ENCODE assay signal across 9 cellular contexts in genomic region chr10:60963441-60964256, GRCh38. TPM values are rescaled to one million over a fixed set of nuclear protein-coding genes. Genes with fewer than 3 reads are reported as not detected.
DNase-seq lines count a peak whose midpoint lies in the region; FAIRE-seq and TF ChIP-seq lines count a peak whose summit lies in the region.
"Had no signal": no experiment of that assay in that cellular context is flagged by ENCODE, and none has a peak within 500 bp of the region (broad histone marks: within the 10 kb centered on the region; RNA-seq: fewer than 3 reads in every experiment).

No MANE protein-coding gene starts in this region.

- H3K9ac ChIP-seq in H1 (replicated peaks in 1 of 4; ENCODE audit: extremely low read depth in 1 of 4, low read depth in 3 of 4, low read length in 3 of 4) = no peak overlapping the region

- H3K4ac ChIP-seq in H1 (replicated peaks; ENCODE audit: insufficient read length, low read depth, low read length) = no peak overlapping the region

- no peak overlapping the region for H2BK120ac ChIP-seq in H1 (replicated peaks; ENCODE audit: low read depth, low read length)

- POLR2A ChIA-PET in H1 (lab: Charles Lee; ENCODE audit: partially characterized antibody) = no interaction called here

- H3K18ac ChIP-seq in H1 (ENCODE audit: extremely low read depth, low read length) = no peak overlapping the region

- TF ChIP-seq EP300 in H1 (IDR thresholded peaks at IDR 0.05; ENCODE audit: borderline replicate concordance in 1 of 2, low read depth in 2 of 2, low read length in 2 of 2) (no peak), esophagus muscularis mucosa (IDR thresholded peaks at IDR 0.05) (no peak)

- no peak overlapping the region for H2BK20ac ChIP-seq in H1 (ENCODE audit: low read length)

- H3K23ac ChIP-seq in H1 (ENCODE audit: insufficient read length) = no peak overlapping the region

- H3K36me3 ChIP-seq in H1 (ENCODE audit: control insufficient read depth in 2 of 4, insufficient read depth in 4 of 4, low read length in 3 of 4) (no peaks in the 10 kb centered on the region), osteoblast (ENCODE audit: insufficient read depth, low read length) (no peaks in the 10 kb centered on the region), esophagus muscularis mucosa (no peaks in the 10 kb centered on the region), HAP-1 (replicated peaks) (no peaks in the 10 kb centered on the region)

- H2AK5ac ChIP-seq in H1 (ENCODE audit: low read depth, low read length) = no peak overlapping the region

- intact Hi-C loops in esophagus muscularis mucosa (cut with DNase I) = loop anchor here (2.0 to 10.0 kb wide), 2 partner anchors 79 to 147 kb away; no protein-coding TSS in a partner anchor

- CTCF ChIA-PET in H1 (lab: Charles Lee; ENCODE audit: partially characterized antibody) = interaction anchor here (1.0 to 1.6 kb wide), 4 partner anchors 10 to 161 kb away, joined by 3 to 6 read pairs (median 4); no protein-coding TSS in a partner anchor

- H3K27me3 ChIP-seq in H1 (replicated peaks in 1 of 4; ENCODE audit: control insufficient read depth in 3 of 4, extremely low read depth in 1 of 4, insufficient read depth in 3 of 4, low read length in 3 of 4) (no peaks in the 10 kb centered on the region), osteoblast (ENCODE audit: insufficient read depth, low read length) (no peaks in the 10 kb centered on the region), esophagus muscularis mucosa (no peaks in the 10 kb centered on the region), HAP-1 (ENCODE audit: low read depth) (no peaks in the 10 kb centered on the region)

- H3K79me2 ChIP-seq in H1 (ENCODE audit: control insufficient read depth in 1 of 2, insufficient read depth in 2 of 2, low read length in 2 of 2) (no peaks in the 10 kb centered on the region), osteoblast (ENCODE audit: insufficient read depth, low read length) (no peaks in the 10 kb centered on the region)

- H4K5ac ChIP-seq in H1 (ENCODE audit: insufficient read length, low read depth, low read length) = no peak overlapping the region

- H3K9me3 ChIP-seq in H1 (ENCODE audit: insufficient read depth in 2 of 2, low read depth in 1 of 2, low read length in 1 of 2) = no peaks in the 10 kb centered on the region
- no peaks in the 10 kb centered on the region for H3K9me3 ChIP-seq in osteoblast (ENCODE audit: low read depth, low read length)
- no peaks in the 10 kb centered on the region for H3K9me3 ChIP-seq in esophagus muscularis mucosa
- H3K9me3 ChIP-seq in HAP-1 = no peaks in the 10 kb centered on the region

- no peak overlapping the region for H3K56ac ChIP-seq in H1 (replicated peaks; ENCODE audit: insufficient read length, low read depth, low read length)

- H3K23me2 ChIP-seq in H1 (ENCODE audit: low read depth, low read length) = no peaks in the 10 kb centered on the region

- in situ Hi-C loops in HAP-1 (cut with MboI; ENCODE audit: low sequenced_read_pairs) = no loop called here

- H3K4me1 ChIP-seq in H1 (replicated peaks in 1 of 4; ENCODE audit: control insufficient read depth in 3 of 4, insufficient read depth in 4 of 4, low read length in 3 of 4) (no peaks in the 10 kb centered on the region), osteoblast (ENCODE audit: insufficient read depth, low read length) (peaks cover 34% of the 10 kb centered on the region), esophagus muscularis mucosa (peaks cover 5 to 43% (median 35%) of the 10 kb centered on the region in 4 donors), HAP-1 (peaks cover 11% of the 10 kb centered on the region)

- no peak overlapping the region for H2BK15ac ChIP-seq in H1 (ENCODE audit: low read length)

- H3K79me1 ChIP-seq in H1 (ENCODE audit: low read depth, low read length) = no peaks in the 10 kb centered on the region

- no peak for TF ChIP-seq CTCF in H1 (IDR thresholded peaks at IDR 0.05; ENCODE audit: control extremely low read depth in 1 of 3, insufficient read depth in 1 of 3, low read depth in 1 of 3, low read length in 3 of 3)
- no peak for TF ChIP-seq CTCF in osteoblast (IDR thresholded peaks at IDR 0.05; ENCODE audit: extremely low read depth, low read depth, low read length)
- TF ChIP-seq CTCF in esophagus muscularis mucosa (IDR thresholded peaks at IDR 0.05) = no peak

- H4K20me1 ChIP-seq in H1 (replicated peaks in 1 of 2; ENCODE audit: control insufficient read depth in 1 of 2, insufficient read depth in 2 of 2, low read length in 2 of 2) (no peaks in the 10 kb centered on the region), osteoblast (ENCODE audit: insufficient read depth, low read length) (no peaks in the 10 kb centered on the region)

- H2AFZ ChIP-seq in H1 (ENCODE audit: low read length) (0 out of 2 replicates have a peak overlapping the region, but pooled peaks have one; percentile 14), osteoblast (ENCODE audit: low read length) (no peak overlapping the region)

- H3K27ac ChIP-seq in H1 (ENCODE audit: low read depth, low read length) (no peak overlapping the region), osteoblast (ENCODE audit: low read depth, low read length) (peak overlapping the region; percentile 50), esophagus muscularis mucosa (replicated peaks in 1 of 4) (no peak overlapping the region)

- FAIRE-seq in RCC 7860 (lab: Jason Lieb, UNC) = peak; percentile 67
- no peak for FAIRE-seq in H1 (lab: Jason Lieb, UNC)

- no peak overlapping the region for H4K8ac ChIP-seq in H1 (ENCODE audit: extremely low read depth, insufficient read depth, low read length)

- no peak overlapping the region for H4K91ac ChIP-seq in H1 (replicated peaks; ENCODE audit: insufficient read length, low read length)

- no peak overlapping the region for H2BK12ac ChIP-seq in H1 (ENCODE audit: low read depth, low read length)

- no peak overlapping the region for H3K14ac ChIP-seq in H1 (ENCODE audit: insufficient read length)

- H2BK5ac ChIP-seq in H1 (ENCODE audit: low read depth, low read length) = no peak overlapping the region

- H3K4me2 ChIP-seq in H1 (ENCODE audit: insufficient read depth in 1 of 2, low read depth in 2 of 2, low read length in 2 of 2) (no peak overlapping the region), osteoblast (ENCODE audit: insufficient read depth, low read length) (peak overlapping the region; percentile 50)

- 26% methylated on average over 4 of the region's 4 CpGs; no CpG with 5 or more reads in 1 of the 2 experiments for WGBS in H1 (ENCODE audit: extremely low coverage in 1 of 2, insufficient coverage in 1 of 2, insufficient read length in 1 of 2, insufficient replicate concordance in 2 of 2, low coverage in 1 of 2, low lambda C conversion rate in 2 of 2, missing lambda C conversion rate in 1 of 2), 2 experiments
- WGBS in esophagus muscularis mucosa = 24% methylated on average over 4 of the region's 4 CpGs

- TF ChIP-seq RAD21 in H1 (IDR thresholded peaks at IDR 0.05 in 1 of 2, conservative IDR thresholded peaks at IDR 0.05 in 1 of 2; ENCODE audit: low read depth in 2 of 2, low read length in 2 of 2) = no peak

- no peak overlapping the region for H3K4me3 ChIP-seq in H1 (ENCODE audit: extremely low read depth in 1 of 4, insufficient read depth in 2 of 4, low read depth in 3 of 4, low read length in 4 of 4)
- H3K4me3 ChIP-seq in osteoblast (ENCODE audit: insufficient read depth, low read length) = no peak overlapping the region
- H3K4me3 ChIP-seq in esophagus muscularis mucosa = no peak overlapping the region
- H3K4me3 ChIP-seq in HAP-1 = no peak overlapping the region

- TF ChIP-seq POLR2A in H1 (IDR thresholded peaks at IDR 0.05; ENCODE audit: control extremely low read depth in 1 of 2, low read depth in 2 of 2, low read length in 2 of 2) (no peak), esophagus muscularis mucosa (IDR thresholded peaks at IDR 0.05; ENCODE audit: low read depth) (no peak)

- peak; percentile 50 for DNase-seq in DMS53 treated with DMSO at 0.1 percent for 48 hours (lab: John Stamatoyannopoulos, UW; ENCODE audit: unreplicated experiment)
- DNase-seq in RCC 7860 (ENCODE audit: low spot score) = peak; percentile 61
- no peak for DNase-seq in H1 (ENCODE audit: low read depth in 1 of 2, low spot score in 2 of 2)
- DNase-seq in osteoblast (ENCODE audit: insufficient read length, low spot score, missing footprints) = no peak
- no peak for DNase-seq in esophagus muscularis mucosa (ENCODE audit: extremely low spot score)
- no peak for DNase-seq in T-helper 2 cell
- no peak for DNase-seq in activated CD8-positive, alpha-beta memory T cell treated with anti-CD3 and anti-CD28 coated beads, Interleukin-2, amount 50 U/mL, for 48 hours
- no peak for DNase-seq in HAP-1 (ENCODE audit: low spot score in 2 of 2)

TF ChIP-seq in H1, 55 proteins besides CTCF, POLR2A, EP300 and RAD21:
- TF ChIP-seq ASH2L (IDR thresholded peaks at IDR 0.05; ENCODE audit: low read length) (no peak), GTF2F1 (IDR thresholded peaks at IDR 0.05; ENCODE audit: borderline replicate concordance, low read depth, low read length) (no peak), CBX8 (IDR thresholded peaks at IDR 0.05; ENCODE audit: borderline replicate concordance, low read depth, low read length) (no peak)
TF ChIP-seq in H1: peak in this region for 0.

RNA-seq across cellular contexts. Expression of gene RHOBTB1, which starts 19.7 kb away (rescaled TPM):
- 7.4 and 9.3 TPM in 2 replicates for total RNA-seq in H1 (2021; fragmentation: NEBNext Ultra II Directional; extraction: Animal tissue kit (Norgen Biotek cat#: 25700))
- polyA plus RNA-seq in H1 (2011; rRNA removed) = 4.4 and 6.1 TPM in 2 replicates
- 8.0 TPM for polyA plus RNA-seq in H1 (2011; cell fraction: cytosol; rRNA removed)
- polyA plus RNA-seq in H1 (2011; cell fraction: nucleus; rRNA removed) = 7.6 TPM
- 5.9 to 9.9 TPM (median 7.1 TPM) in 4 replicates for polyA plus RNA-seq in H1 (2012, experiment 1 of 2)
- 0.43 TPM for polyA plus RNA-seq in H1 (2012, experiment 2 of 2)
- polyA plus RNA-seq in H1 (2013, experiment 1 of 2) = 7.9 TPM
- polyA plus RNA-seq in H1 (2013, experiment 2 of 2) = 6.7 TPM
- 10.1 and 10.7 TPM in 2 replicates for polyA minus RNA-seq in H1 (2011; rRNA and poly(A)+ RNA removed)
- 5.5 TPM for polyA minus RNA-seq in H1 (2011; cell fraction: cytosol; rRNA and poly(A)+ RNA removed)
- polyA minus RNA-seq in H1 (2011; cell fraction: nucleus; rRNA and poly(A)+ RNA removed) = 8.5 TPM
- total RNA-seq in osteoblast (32.9 and 38.0 TPM in 2 replicates), esophagus muscularis mucosa (10 to 100 TPM; 16.7 to 39.2 (median 20.1) TPM)
- total RNA-seq: activated naive CD4-positive, alpha-beta T cell treated with anti-CD3 and anti-CD28 coated beads for 36 hours had no signal

Comparison
In these comparisons a context has a peak if more than half of its experiments do, and no peak if none do; other contexts are left out.
1. DNase-seq: peak in DMS53 treated with DMSO at 0.1 percent for 48 hours (single experiment) and RCC 7860 (single experiment); none in H1 (0 of 2), osteoblast (single experiment), esophagus muscularis mucosa (single experiment), T-helper 2 cell (0 of 5), activated CD8-positive, alpha-beta memory T cell treated with anti-CD3 and anti-CD28 coated beads, Interleukin-2, amount 50 U/mL, for 48 hours (single experiment) and HAP-1 (0 of 2).